ENCODE assay signal across 10 cellular contexts in the genomic region with DNA sequence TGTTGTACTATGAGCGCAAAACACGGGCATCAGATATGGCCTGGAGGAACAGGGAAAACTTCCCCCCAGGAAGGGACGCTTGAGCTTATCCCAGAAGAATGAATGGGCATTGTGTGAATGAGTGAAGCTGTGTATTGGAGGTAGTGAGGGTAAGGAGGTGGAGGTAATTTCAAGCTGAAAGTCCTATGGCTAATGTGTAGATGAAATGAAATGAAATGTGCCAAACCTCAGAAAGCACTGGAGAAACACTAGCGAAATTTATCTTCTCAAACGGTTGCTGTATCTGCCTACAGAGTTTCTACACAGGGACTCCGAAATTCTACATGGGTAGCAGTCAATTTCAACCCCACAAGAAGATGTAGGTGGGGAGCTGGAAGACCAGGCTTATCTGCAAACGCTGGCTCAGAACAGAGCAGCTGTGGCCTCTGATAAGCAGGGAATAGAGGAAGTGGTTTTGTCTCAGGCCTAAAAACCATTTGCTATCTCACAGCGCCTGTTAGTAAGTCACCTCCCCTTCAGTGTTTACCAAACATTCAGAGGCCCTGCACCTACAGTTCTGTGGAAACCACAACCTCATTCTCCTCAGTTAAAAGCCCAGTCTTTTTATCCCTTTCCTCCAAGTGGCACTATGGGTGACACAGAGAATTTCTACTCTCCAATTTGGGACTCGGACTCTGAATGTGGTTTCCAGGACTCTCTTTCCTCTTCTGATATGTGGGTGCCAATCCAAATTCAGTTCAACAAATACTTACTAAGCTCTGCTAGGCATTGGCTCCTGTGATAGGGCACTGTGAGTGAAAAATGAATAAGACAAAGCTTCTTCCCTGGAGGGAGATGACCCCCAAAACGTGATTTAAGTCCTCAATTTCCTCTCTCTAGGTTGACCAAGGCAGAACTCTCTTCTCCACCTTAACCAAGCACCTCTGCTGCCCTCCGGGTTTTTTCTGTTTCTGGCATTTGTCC. TPM values are rescaled to one million over a fixed set of nuclear protein-coding genes. Genes with fewer than 3 reads are reported as not detected.
DNase-seq lines count a peak whose midpoint lies in the region; ATAC-seq and TF ChIP-seq lines count a peak whose summit lies in the region.
"Had no signal": no experiment of that assay in that cellular context is flagged by ENCODE, and none has a peak within 500 bp of the region (broad histone marks: within the 10 kb centered on the region; RNA-seq: fewer than 3 reads in every experiment).

No MANE protein-coding gene starts in this region.

- peak; percentile 89 for ATAC-seq in GM21619 (IDR thresholded peaks at IDR 0.05; ENCODE audit: unreplicated experiment)
- ATAC-seq in mucosa of descending colon: peak; percentile 87

- H3K9me2 ChIP-seq in Karpas-422 (replicated peaks; ENCODE audit: insufficient read depth, low read length): no peaks in the 10 kb centered on the region

- H3K9me3 ChIP-seq in Karpas-422 (ENCODE audit: low read length): peaks cover 9% of the 10 kb centered on the region
- H3K9me3 ChIP-seq in mucosa of descending colon: peaks cover 2% of the 10 kb centered on the region
- peaks cover 6% of the 10 kb centered on the region for H3K9me3 ChIP-seq in WERI-Rb-1 (ENCODE audit: severe bottlenecking)

- no peak for TF ChIP-seq CTCF in GM13976 (IDR thresholded peaks at IDR 0.05; ENCODE audit: borderline replicate concordance, control extremely low read depth, extremely low read depth, insufficient read depth, missing control alignments)
- TF ChIP-seq CTCF in mucosa of descending colon (IDR thresholded peaks at IDR 0.05): no peak
- no peak for TF ChIP-seq CTCF in WERI-Rb-1 (IDR thresholded peaks at IDR 0.05; ENCODE audit: low read depth, low read length)

- peak overlapping the region; percentile 61 for H3K4me2 ChIP-seq in Karpas-422 (ENCODE audit: low read depth, low read length, poor library complexity, severe bottlenecking)

- H3K4me3 ChIP-seq in Karpas-422 (ENCODE audit: low read length): peak overlapping the region; percentile 35; the same call in 1 of the 2 replicates
- H3K4me3 ChIP-seq in mucosa of descending colon: no peak overlapping the region
- no peak overlapping the region for H3K4me3 ChIP-seq in WERI-Rb-1 (ENCODE audit: low read depth, low read length)
- H3K4me3 ChIP-seq: lung, SK-N-MC had no signal

- in situ Hi-C loops in GM13976 (cut with MboI; ENCODE audit: low sequenced_read_pairs, unreplicated experiment): no loop called here

- peak overlapping the region; percentile 60 for H3K9ac ChIP-seq in Karpas-422 (ENCODE audit: low read length)

- no peaks in the 10 kb centered on the region for H3K27me3 ChIP-seq in Karpas-422 (ENCODE audit: low read length)
- peaks cover 76% of the 10 kb centered on the region for H3K27me3 ChIP-seq in WERI-Rb-1 (ENCODE audit: insufficient read depth, low read depth, severe bottlenecking)

- H4K20me1 ChIP-seq in Karpas-422 (ENCODE audit: insufficient read depth, low read depth, low read length): no peaks in the 10 kb centered on the region

- H3K27ac ChIP-seq in Karpas-422 (ENCODE audit: low read length): peak overlapping the region; percentile 93
- H3K27ac ChIP-seq in WERI-Rb-1: no peak overlapping the region
- H3K27ac ChIP-seq: SK-N-MC had no signal

- H3K4me1 ChIP-seq in Karpas-422 (ENCODE audit: low read length) (peaks cover 47% of the 10 kb centered on the region), mucosa of descending colon (ENCODE audit: low read depth) (peaks cover 40% of the 10 kb centered on the region)

- H3K36me3 ChIP-seq in Karpas-422 (ENCODE audit: insufficient read depth, low read length) (no peaks in the 10 kb centered on the region), mucosa of descending colon (ENCODE audit: low read depth) (no peaks in the 10 kb centered on the region), WERI-Rb-1 (no peaks in the 10 kb centered on the region)

- intact Hi-C loops in mucosa of descending colon (cut with DNase I, micrococcal nuclease): no loop called here

- peak overlapping the region; percentile 82; the same call in 1 of the 2 replicates for H2AFZ ChIP-seq in Karpas-422 (ENCODE audit: low read length)

- H3K79me2 ChIP-seq in Karpas-422 (ENCODE audit: low read length): no peaks in the 10 kb centered on the region

- DNase-seq in GM13976 (ENCODE audit: low spot score): peak; percentile 64
- DNase-seq in Karpas-422: peak; percentile 91
- DNase-seq in activated T-cell treated with anti-CD3 and anti-CD28 coated beads, Interleukin-2, amount 50 U/mL, for 1 hour: peak; percentile 44
- DNase-seq in mucosa of descending colon: peak in 2 of 3 donors; percentile 58 to 74
- DNase-seq in NCI-H526 treated with DMSO at 0.1 percent for 48 hours (lab: John Stamatoyannopoulos, UW): no peak
- DNase-seq in WERI-Rb-1: no peak
- DNase-seq in HK-2 (ENCODE audit: unreplicated experiment): no peak

RNA-seq across cellular contexts. Expression of gene SLAMF6, which starts 17.1 kb away (rescaled TPM):
- 19.3 and 66.0 TPM in 2 replicates for total RNA-seq in Karpas-422 (2014; rRNA removed; shearing (Covaris generic); ENCODE audit: low replicate concordance)
- total RNA-seq in mucosa of descending colon: 1 to 10 TPM; 1.2 to 2.6 (median 2.4) TPM

RNA-seq across cellular contexts. Expression of gene CD84, which starts 39.1 kb away (rescaled TPM):
- 14.4 and 29.4 TPM in 2 replicates for total RNA-seq in Karpas-422 (2014; rRNA removed; shearing (Covaris generic); ENCODE audit: low replicate concordance)
- total RNA-seq in mucosa of descending colon: 1 to 10 TPM; 3.8 to 7.3 (median 6.6) TPM

Comparison
In these comparisons a context has a peak if more than half of its experiments do, and no peak if none do; other contexts are left out.
1. DNase-seq: peak in GM13976 (single experiment), Karpas-422 (single experiment), activated T-cell treated with anti-CD3 and anti-CD28 coated beads, Interleukin-2, amount 50 U/mL, for 1 hour (single experiment) and mucosa of descending colon (2 of 3); none in NCI-H526 treated with DMSO at 0.1 percent for 48 hours (single experiment), WERI-Rb-1 (single experiment) and HK-2 (single experiment).